1 cellular context compared by ENCODE assay signal in genomic region chr3:40417845-40418543, GRCh38.
TF ChIP-seq lines count a peak whose summit lies in the region.

No MANE protein-coding gene starts in this region.

TF ChIP-seq in K562, 482 proteins besides CTCF, POLR2A, EP300 and RAD21 (continues in another document):
- TF ChIP-seq ZFP91 (CRISPR knock-in tag; IDR thresholded peaks at IDR 0.05), result no peak
- no peak for TF ChIP-seq ZNF311 (CRISPR knock-in tag; IDR thresholded peaks at IDR 0.05)
- TF ChIP-seq STAT6 (CRISPR knock-in tag; IDR thresholded peaks at IDR 0.05), result no peak
- TF ChIP-seq HIVEP1 (CRISPR knock-in tag; IDR thresholded peaks at IDR 0.05), result no peak
- no peak for TF ChIP-seq SAFB (IDR thresholded peaks at IDR 0.05; ENCODE audit: borderline replicate concordance, low read depth, low read length)
- no peak for TF ChIP-seq BCLAF1 (IDR thresholded peaks at IDR 0.05; ENCODE audit: borderline replicate concordance in 1 of 2, control insufficient read depth in 1 of 2, low read depth in 2 of 2, low read length in 1 of 2)
- no peak for TF ChIP-seq ZNF830 (CRISPR knock-in tag; IDR thresholded peaks at IDR 0.05)
- TF ChIP-seq HDAC2 (IDR thresholded peaks at IDR 0.05), result peak; percentile 38; the same call in 1 of the 2 replicates
- no peak for TF ChIP-seq ETS1 (conservative IDR thresholded peaks at IDR 0.05; ENCODE audit: control insufficient read depth, low read depth, low read length)
- no peak for TF ChIP-seq RBM15 (IDR thresholded peaks at IDR 0.05; ENCODE audit: insufficient read depth, low read length)
- TF ChIP-seq TCF3 (CRISPR knock-in tag; IDR thresholded peaks at IDR 0.05), result peak; percentile 49
- 0 out of 2 replicates have a peak, but pooled peaks have one; percentile 32 for TF ChIP-seq MTA1 (IDR thresholded peaks at IDR 0.05; ENCODE audit: borderline replicate concordance)
- TF ChIP-seq SMARCE1 (IDR thresholded peaks at IDR 0.05), result peak; percentile 76; the same call in 1 of the 2 replicates
- no peak for TF ChIP-seq PCBP1 (IDR thresholded peaks at IDR 0.05; ENCODE audit: low read depth, low read length, poor library complexity, severe bottlenecking)
- no peak for TF ChIP-seq ZNF354B (CRISPR knock-in tag; IDR thresholded peaks at IDR 0.05)
- TF ChIP-seq ELF2 (CRISPR knock-in tag; IDR thresholded peaks at IDR 0.05), result no peak
- TF ChIP-seq TCFL5 (CRISPR knock-in tag; conservative IDR thresholded peaks at IDR 0.05), result no peak
- TF ChIP-seq ATF3 (IDR thresholded peaks at IDR 0.05), result peak; percentile 75
- TF ChIP-seq ATF3 (CRISPR knock-in tag; conservative IDR thresholded peaks at IDR 0.05), result no peak
- TF ChIP-seq FOXP1 (CRISPR knock-in tag; IDR thresholded peaks at IDR 0.05), result no peak
- no peak for TF ChIP-seq JUNB (CRISPR knock-in tag; conservative IDR thresholded peaks at IDR 0.05)
- no peak for TF ChIP-seq CHD4 (IDR thresholded peaks at IDR 0.05; ENCODE audit: insufficient read depth, insufficient replicate concordance, low read depth, low read length, poor library complexity, severe bottlenecking)
- no peak for TF ChIP-seq SNIP1 (IDR thresholded peaks at IDR 0.05; ENCODE audit: low read depth)
- TF ChIP-seq SP1 (CRISPR knock-in tag; IDR thresholded peaks at IDR 0.05), result no peak
- TF ChIP-seq BRD4 (IDR thresholded peaks at IDR 0.05), result no peak
- no peak for TF ChIP-seq ETV1 (tag; conservative IDR thresholded peaks at IDR 0.05; ENCODE audit: low read depth)
- no peak for TF ChIP-seq HNRNPLL (IDR thresholded peaks at IDR 0.05; ENCODE audit: low read depth, low read length, poor library complexity, severe bottlenecking)
- TF ChIP-seq ZEB2 (IDR thresholded peaks at IDR 0.05), result peak; percentile 85
- TF ChIP-seq DDX20 (tag; IDR thresholded peaks at IDR 0.05; ENCODE audit: low read depth), result no peak
- TF ChIP-seq ARID1B (IDR thresholded peaks at IDR 0.05), result peak; percentile 79
- TF ChIP-seq ZBTB5 (IDR thresholded peaks at IDR 0.05), result no peak
- TF ChIP-seq RBFOX2 (IDR thresholded peaks at IDR 0.05; ENCODE audit: low read depth, low read length), result no peak
- no peak for TF ChIP-seq PTBP1 (IDR thresholded peaks at IDR 0.05; ENCODE audit: low read depth, low read length)
- TF ChIP-seq, protein P1, sequence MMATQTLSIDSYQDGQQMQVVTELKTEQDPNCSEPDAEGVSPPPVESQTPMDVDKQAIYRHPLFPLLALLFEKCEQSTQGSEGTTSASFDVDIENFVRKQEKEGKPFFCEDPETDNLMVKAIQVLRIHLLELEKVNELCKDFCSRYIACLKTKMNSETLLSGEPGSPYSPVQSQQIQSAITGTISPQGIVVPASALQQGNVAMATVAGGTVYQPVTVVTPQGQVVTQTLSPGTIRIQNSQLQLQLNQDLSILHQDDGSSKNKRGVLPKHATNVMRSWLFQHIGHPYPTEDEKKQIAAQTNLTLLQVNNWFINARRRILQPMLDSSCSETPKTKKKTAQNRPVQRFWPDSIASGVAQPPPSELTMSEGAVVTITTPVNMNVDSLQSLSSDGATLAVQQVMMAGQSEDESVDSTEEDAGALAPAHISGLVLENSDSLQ (IDR thresholded peaks at IDR 0.05), result peak; percentile 44
- no peak for TF ChIP-seq SPI1 (IDR thresholded peaks at IDR 0.05; ENCODE audit: borderline replicate concordance, low read depth, low read length)
- TF ChIP-seq RERE (CRISPR knock-in tag; IDR thresholded peaks at IDR 0.05; ENCODE audit: borderline replicate concordance), result no peak
- 0 out of 2 replicates have a peak, but pooled peaks have one; percentile 39 for TF ChIP-seq SOX6 (IDR thresholded peaks at IDR 0.05)
- no peak for TF ChIP-seq DACH1 (IDR thresholded peaks at IDR 0.05; ENCODE audit: partially characterized antibody)
- no peak for TF ChIP-seq GTF2E2 (tag; IDR thresholded peaks at IDR 0.05)
- peak; percentile 93 for TF ChIP-seq FOSL1 (tag; conservative IDR thresholded peaks at IDR 0.05)
- TF ChIP-seq ZNF584 (CRISPR knock-in tag; IDR thresholded peaks at IDR 0.05; ENCODE audit: low read depth), result no peak
- no peak for TF ChIP-seq ZNF232 (CRISPR knock-in tag; IDR thresholded peaks at IDR 0.05)
- TF ChIP-seq ILK (tag; IDR thresholded peaks at IDR 0.05; ENCODE audit: borderline replicate concordance, low read depth), result no peak
- TF ChIP-seq ZNF143 (CRISPR knock-in tag; IDR thresholded peaks at IDR 0.05), result no peak
- no peak for TF ChIP-seq ZNF12 (CRISPR knock-in tag; IDR thresholded peaks at IDR 0.05)
- no peak for TF ChIP-seq ZC3H11A (IDR thresholded peaks at IDR 0.05; ENCODE audit: low read depth, low read length)
- TF ChIP-seq, protein P2, sequence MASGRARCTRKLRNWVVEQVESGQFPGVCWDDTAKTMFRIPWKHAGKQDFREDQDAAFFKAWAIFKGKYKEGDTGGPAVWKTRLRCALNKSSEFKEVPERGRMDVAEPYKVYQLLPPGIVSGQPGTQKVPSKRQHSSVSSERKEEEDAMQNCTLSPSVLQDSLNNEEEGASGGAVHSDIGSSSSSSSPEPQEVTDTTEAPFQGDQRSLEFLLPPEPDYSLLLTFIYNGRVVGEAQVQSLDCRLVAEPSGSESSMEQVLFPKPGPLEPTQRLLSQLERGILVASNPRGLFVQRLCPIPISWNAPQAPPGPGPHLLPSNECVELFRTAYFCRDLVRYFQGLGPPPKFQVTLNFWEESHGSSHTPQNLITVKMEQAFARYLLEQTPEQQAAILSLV (tag; IDR thresholded peaks at IDR 0.05), result no peak
- no peak for TF ChIP-seq GABPA (tag; conservative IDR thresholded peaks at IDR 0.05; ENCODE audit: low read depth)
- TF ChIP-seq NFYB (IDR thresholded peaks at IDR 0.05; ENCODE audit: extremely low read depth, insufficient read length), result no peak
- TF ChIP-seq HDAC1 (IDR thresholded peaks at IDR 0.05), result peak in 1 of 2 experiments; percentile 50; a peak in 1 of 4 replicates
- TF ChIP-seq SNAPC5 (CRISPR knock-in tag; IDR thresholded peaks at IDR 0.05), result no peak
